ENCODE assay signal across 12 cellular contexts in the genomic region with DNA sequence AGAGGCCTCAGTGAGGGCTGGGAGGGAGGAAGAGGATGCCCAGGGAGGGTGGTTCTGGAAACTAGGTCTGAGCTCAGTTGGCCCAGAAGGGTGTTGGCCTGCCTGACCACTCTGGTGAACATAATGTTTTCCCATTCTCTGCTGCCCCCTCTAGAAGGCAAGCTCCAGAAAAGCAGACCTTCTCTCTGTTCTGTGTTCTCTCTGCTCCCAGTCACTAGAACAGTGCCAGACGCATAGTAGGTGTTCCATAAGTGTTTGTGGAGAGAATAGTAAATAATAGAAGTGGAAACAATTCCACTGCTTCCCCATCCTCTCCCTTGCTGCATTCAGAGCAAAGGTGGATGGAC. TPM values are rescaled to one million over a fixed set of nuclear protein-coding genes. Genes with fewer than 3 reads are reported as not detected.
DNase-seq lines count a peak whose midpoint lies in the region; ATAC-seq, FAIRE-seq and TF ChIP-seq lines count a peak whose summit lies in the region.
"Had no signal": no experiment of that assay in that cellular context is flagged by ENCODE, and none has a peak within 500 bp of the region (broad histone marks: within the 10 kb centered on the region; RNA-seq: fewer than 3 reads in every experiment).

No MANE protein-coding gene starts in this region.

- no peak overlapping the region for H2BK12ac ChIP-seq in neuronal stem cell (ENCODE audit: low read length)

- H3F3A ChIP-seq in GM23338 (replicated peaks; ENCODE audit: low read depth) = 0 out of 2 replicates have a peak, but pooled peaks cover 4% of the 10 kb centered on the region

- H3K9ac ChIP-seq in GM12878 (ENCODE audit: control insufficient read depth, insufficient read depth, low read length) (no peak overlapping the region), neuronal stem cell (ENCODE audit: low read depth, low read length, poor library complexity) (no peak overlapping the region)

- no peak overlapping the region for H2BK120ac ChIP-seq in neuronal stem cell (ENCODE audit: low read depth, low read length)

- 0% methylated on average over 1 of the region's 1 CpG for WGBS in GM12878 (ENCODE audit: insufficient coverage, insufficient replicate concordance, low lambda C conversion rate, missing lambda C conversion rate)
- WGBS in neuronal stem cell (ENCODE audit: extremely low coverage in 2 of 2, insufficient read length in 2 of 2, insufficient replicate concordance in 1 of 2), 2 donors = no CpG with 5 or more reads among the region's 1 CpG

- no peak overlapping the region for H3K14ac ChIP-seq in neuronal stem cell (ENCODE audit: low read length)

- H3K27ac Mint-ChIP-seq in GM23338 = peak overlapping the region; percentile 14; the same call in 1 of the 2 replicates
- H3K27ac Mint-ChIP-seq in naive thymus-derived CD4-positive, alpha-beta T cell = peak overlapping the region in 4 of 9 donors; percentile 22 to 80 (median 54)
- H3K27ac Mint-ChIP-seq: CD8-positive, alpha-beta T cell; mesothelial cell of epicardium had no signal

- H3K36me3 ChIP-seq in GM23338 (ENCODE audit: insufficient read depth) (no peaks in the 10 kb centered on the region), GM12878 (ENCODE audit: control insufficient read depth in 2 of 2, insufficient read depth in 2 of 2, low read length in 1 of 2) (no peaks in the 10 kb centered on the region), neuronal stem cell (replicated peaks in 1 of 2; ENCODE audit: control insufficient read depth in 2 of 2, insufficient read depth in 2 of 2, low read length in 2 of 2) (no peaks in the 10 kb centered on the region)
- no peaks in the 10 kb centered on the region for H3K36me3 ChIP-seq in naive thymus-derived CD4-positive, alpha-beta T cell (ENCODE audit: control insufficient read depth in 2 of 3, insufficient read depth in 3 of 3, low read length in 3 of 3)

- H3K4me2 ChIP-seq in GM23338 (peak overlapping the region; percentile 48), GM12878 (ENCODE audit: control insufficient read depth, insufficient read depth) (peak overlapping the region; percentile 41), neuronal stem cell (ENCODE audit: insufficient read depth, low read length, poor library complexity, severe bottlenecking) (no peak overlapping the region)

- TF ChIP-seq CTCF in AG04450 (IDR thresholded peaks at IDR 0.05; ENCODE audit: low read depth, low read length) (no peak), GM23338 (conservative IDR thresholded peaks at IDR 0.05; ENCODE audit: low read depth in 2 of 2) (no peak), GM12878 (IDR thresholded peaks at IDR 0.05 in 2 of 3, conservative IDR thresholded peaks at IDR 0.05 in 1 of 3; ENCODE audit: control insufficient read depth in 2 of 3, extremely low read depth in 1 of 3, insufficient read depth in 1 of 3, low read depth in 3 of 3, low read length in 3 of 3) (no peak)

- H3K18ac ChIP-seq in neuronal stem cell (ENCODE audit: low read length) = peak overlapping the region; percentile 89

- peaks cover 37% of the 10 kb centered on the region for H3K4me1 Mint-ChIP-seq in GM23338
- peaks cover 8 to 22% (median 14%) of the 10 kb centered on the region in 7 donors for H3K4me1 Mint-ChIP-seq in naive thymus-derived CD4-positive, alpha-beta T cell

- TF ChIP-seq EP300 in GM12878 (IDR thresholded peaks at IDR 0.05; ENCODE audit: borderline replicate concordance in 1 of 2, control insufficient read depth in 1 of 2, low read depth in 2 of 2, low read length in 2 of 2) = no peak

- FAIRE-seq in GM12878 (lab: Jason Lieb, UNC) = no peak
- FAIRE-seq: RCC 7860 had no signal

- CTCF ChIA-PET in AG04450 (lab: Charles Lee) = interaction anchor here (0.9 to 1.4 kb wide), 2 partner anchors 183 to 188 kb away, joined by 3 to 5 read pairs; no protein-coding TSS in a partner anchor
- CTCF ChIA-PET in GM12878 (lab: Yijun Ruan, JAX) = interaction anchor here (1.0 to 7.6 kb wide), 13 partner anchors 9 to 267 kb away, joined by 3 to 134 read pairs (median 5); a partner anchor contains a TSS
- CTCF ChIA-PET in naive thymus-derived CD4-positive, alpha-beta T cell (lab: Charles Lee) = interaction anchor here (0.9 to 1.2 kb wide), 2 partner anchors 18 to 87 kb away, joined by 3 to 5 read pairs; no protein-coding TSS in a partner anchor

- no peaks in the 10 kb centered on the region for H3K36me3 Mint-ChIP-seq in GM23338 (ENCODE audit: low read depth)
- peaks cover 0 to 1% (median 0%) of the 10 kb centered on the region in 5 donors for H3K36me3 Mint-ChIP-seq in naive thymus-derived CD4-positive, alpha-beta T cell
- H3K36me3 Mint-ChIP-seq: CD8-positive, alpha-beta T cell; mesothelial cell of epicardium had no signal

- no peak overlapping the region for H3K23ac ChIP-seq in neuronal stem cell (ENCODE audit: low read depth, low read length, poor library complexity)

- SMC1A ChIA-PET in GM12878 (lab: Charles Lee; ENCODE audit: uncharacterized antibody, unreplicated experiment) = interaction anchor here (1.2 to 9.3 kb wide), 14 partner anchors 9 to 182 kb away, joined by 3 to 118 read pairs (median 8); a partner anchor contains a TSS

- RAD21 ChIA-PET in GM12878 (lab: Charles Lee; ENCODE audit: unreplicated experiment) = interaction anchor here (1.0 to 8.6 kb wide), 11 partner anchors 9 to 116 kb away, joined by 4 to 334 read pairs (median 10); a partner anchor contains a TSS

- H2AK5ac ChIP-seq in neuronal stem cell (ENCODE audit: low read depth, low read length) = peak overlapping the region; percentile 43

- H3K27ac ChIP-seq in AG04450 (ENCODE audit: low read depth, low read length) = peak overlapping the region; percentile 11
- no peak overlapping the region for H3K27ac ChIP-seq in GM23338 (ENCODE audit: low read depth)
- H3K27ac ChIP-seq in GM12878 (ENCODE audit: control insufficient read depth, insufficient read depth) = no peak overlapping the region; the same call in 1 of the 2 replicates
- H3K27ac ChIP-seq in neuronal stem cell (replicated peaks; ENCODE audit: low read length) = no peak overlapping the region
- H3K27ac ChIP-seq in naive thymus-derived CD4-positive, alpha-beta T cell (ENCODE audit: low read depth, low read length) = no peak overlapping the region

- H3K4me1 ChIP-seq in GM23338 (ENCODE audit: insufficient read depth) (peaks cover 35% of the 10 kb centered on the region), GM12878 (ENCODE audit: control insufficient read depth, insufficient read depth, low read length) (peaks cover 22% of the 10 kb centered on the region), neuronal stem cell (ENCODE audit: control insufficient read depth in 2 of 2, insufficient read depth in 1 of 2, low read depth in 1 of 2, low read length in 2 of 2) (peaks cover 15 to 16% of the 10 kb centered on the region in 2 donors)
- H3K4me1 ChIP-seq in naive thymus-derived CD4-positive, alpha-beta T cell (ENCODE audit: control insufficient read depth in 2 of 2, insufficient read depth in 2 of 2, low read length in 2 of 2) = peaks cover 5 to 6% of the 10 kb centered on the region in 2 donors

- H3K79me2 ChIP-seq in GM23338 (replicated peaks; ENCODE audit: insufficient read depth) (no peaks in the 10 kb centered on the region), GM12878 (ENCODE audit: control insufficient read depth, insufficient read depth, low read length) (no peaks in the 10 kb centered on the region)

- no peak for TF ChIP-seq POLR2A in GM12878 (IDR thresholded peaks at IDR 0.05; ENCODE audit: low read depth, low read length)

- no peak overlapping the region for H3K4ac ChIP-seq in neuronal stem cell (ENCODE audit: low read length)

- H3K79me1 ChIP-seq in neuronal stem cell (ENCODE audit: low read depth, low read length) = no peaks in the 10 kb centered on the region

- no peaks in the 10 kb centered on the region for H3K9me2 ChIP-seq in GM23338 (ENCODE audit: insufficient read depth)

- H2AFZ ChIP-seq in GM23338 = peak overlapping the region; percentile 83; the same call in 1 of the 2 replicates
- H2AFZ ChIP-seq in GM12878 (ENCODE audit: control insufficient read depth, low read depth, low read length) = peak overlapping the region; percentile 13; the same call in 1 of the 2 replicates
- H2AFZ ChIP-seq in neuronal stem cell (ENCODE audit: low read length) = peak overlapping the region; percentile 81

- no peak overlapping the region for H2BK5ac ChIP-seq in neuronal stem cell (ENCODE audit: low read length)

- H4K8ac ChIP-seq in neuronal stem cell (ENCODE audit: low read depth, low read length) = no peak overlapping the region

- H2BK15ac ChIP-seq in neuronal stem cell (ENCODE audit: low read length) = no peak overlapping the region

- ATAC-seq in GM23338 = no peak
- peak; percentile 1; the same call in 2 of the 3 replicates for ATAC-seq in GM12878
- no peak for ATAC-seq in naive thymus-derived CD4-positive, alpha-beta T cell
- ATAC-seq in HG02870 (IDR thresholded peaks at IDR 0.05; ENCODE audit: unreplicated experiment) = no peak
- ATAC-seq: CD8-positive, alpha-beta T cell had no signal

- peaks cover 18% of the 10 kb centered on the region for H3K27me3 Mint-ChIP-seq in GM23338 (ENCODE audit: insufficient read depth, low read depth, poor library complexity)
- H3K27me3 Mint-ChIP-seq in naive thymus-derived CD4-positive, alpha-beta T cell = peaks cover 0 to 9% (median under 1%) of the 10 kb centered on the region in 5 donors

- BruUV-seq in GM12878 (replicated peaks; lab: Mats Ljungman, UMichigan) = no TSS peak

- H4K20me1 ChIP-seq in GM23338 (replicated peaks; ENCODE audit: insufficient read depth) (no peaks in the 10 kb centered on the region), GM12878 (ENCODE audit: control insufficient read depth, insufficient read depth) (no peaks in the 10 kb centered on the region; the same call in 1 of the 2 replicates)

- H4K91ac ChIP-seq in neuronal stem cell (ENCODE audit: low read depth, low read length, poor library complexity) = no peak overlapping the region

- H3K9me3 ChIP-seq in AG04450 (ENCODE audit: control insufficient read depth, insufficient read depth, low read length) = no peaks in the 10 kb centered on the region
- H3K9me3 ChIP-seq in GM12878 (replicated peaks; ENCODE audit: control insufficient read depth, insufficient read depth, low read length) = no peaks in the 10 kb centered on the region
- H3K9me3 ChIP-seq in neuronal stem cell (replicated peaks in 1 of 2; ENCODE audit: control insufficient read depth in 2 of 2, insufficient read depth in 1 of 2, low read depth in 1 of 2, low read length in 2 of 2) = no peaks in the 10 kb centered on the region
- no peaks in the 10 kb centered on the region for H3K9me3 ChIP-seq in naive thymus-derived CD4-positive, alpha-beta T cell (ENCODE audit: control insufficient read depth in 2 of 3, low read length in 3 of 3)

- intact Hi-C loops in GM12878 (cut with micrococcal nuclease; ENCODE audit: unreplicated experiment) (loop anchor here (5.0 kb wide), 1 partner anchor 56 kb away; no protein-coding TSS in a partner anchor), head of caudate nucleus (cut with DNase I) (no loop called here)
- intact Hi-C loops in naive thymus-derived CD4-positive, alpha-beta T cell (cut with micrococcal nuclease) = loop anchor here in 1 of 2 donors (5.0 kb wide), 1 partner anchor 184 kb away; no protein-coding TSS in a partner anchor

- in situ Hi-C loops in GM12878 (cut with MboI) = loop anchor here (5.0 kb wide), 2 partner anchors 94 to 184 kb away; no protein-coding TSS in a partner anchor

- H3K27me3 ChIP-seq in AG04450 (ENCODE audit: control insufficient read depth, insufficient read depth, low read length) (no peaks in the 10 kb centered on the region), GM23338 (ENCODE audit: insufficient read depth) (no peaks in the 10 kb centered on the region), GM12878 (replicated peaks in 1 of 2; ENCODE audit: control insufficient read depth in 2 of 2, insufficient read depth in 2 of 2, low read length in 1 of 2) (no peaks in the 10 kb centered on the region), neuronal stem cell (ENCODE audit: control insufficient read depth in 3 of 3, insufficient read depth in 3 of 3, low read depth in 1 of 3, low read length in 3 of 3) (peaks cover 0 to 6% (median 0%) of the 10 kb centered on the region in 3 experiments)
- H3K27me3 ChIP-seq in naive thymus-derived CD4-positive, alpha-beta T cell (ENCODE audit: control insufficient read depth in 2 of 2, insufficient read depth in 2 of 2, low read length in 2 of 2) = no peaks in the 10 kb centered on the region

- POLR2A ChIA-PET in AG04450 (lab: Yijun Ruan, JAX) = interaction anchor here (1.0 to 2.1 kb wide), 2 partner anchors 13 to 96 kb away, joined by 3 to 8 read pairs; no protein-coding TSS in a partner anchor
- POLR2A ChIA-PET in GM12878 (lab: Charles Lee) = interaction anchor here (1.0 kb wide), 1 partner anchor 90 kb away, joined by 3 read pairs; no protein-coding TSS in a partner anchor
- POLR2A ChIA-PET in naive thymus-derived CD4-positive, alpha-beta T cell (lab: Charles Lee) = no interaction called here

- TF ChIP-seq RAD21 in GM12878 (IDR thresholded peaks at IDR 0.05; ENCODE audit: insufficient read depth, low read depth, low read length) = no peak

- DNase-seq in AG04450 (ENCODE audit: low read depth, low spot score) (no peak), GM23338 (ENCODE audit: low spot score) (no peak), GM12878 (ENCODE audit: low read depth, low spot score) (no peak), neuronal stem cell (ENCODE audit: low spot score) (no peak), cerebellar cortex (ENCODE audit: low spot score) (no peak), head of caudate nucleus (no peak)
- no peak for DNase-seq in naive thymus-derived CD4-positive, alpha-beta T cell
- DNase-seq: NCI-H1048 had no signal

- H3K4me3 Mint-ChIP-seq in GM23338 = no peak overlapping the region
- H3K4me3 Mint-ChIP-seq in naive thymus-derived CD4-positive, alpha-beta T cell = peak overlapping the region in 1 of 10 donors; percentile 31
- H3K4me3 Mint-ChIP-seq: CD8-positive, alpha-beta T cell; mesothelial cell of epicardium had no signal

- H3K9me3 Mint-ChIP-seq in GM23338 = no peaks in the 10 kb centered on the region
- H3K9me3 Mint-ChIP-seq in naive thymus-derived CD4-positive, alpha-beta T cell = no peaks in the 10 kb centered on the region
- H3K9me3 Mint-ChIP-seq: CD8-positive, alpha-beta T cell; mesothelial cell of epicardium had no signal

- H3K4me3 ChIP-seq in AG04450 (ENCODE audit: low read depth, low read length) = no peak overlapping the region
- H3K4me3 ChIP-seq in GM23338 = no peak overlapping the region
- no peak overlapping the region for H3K4me3 ChIP-seq in GM12878
- no peak overlapping the region for H3K4me3 ChIP-seq in neuronal stem cell (ENCODE audit: low read length in 2 of 2)
- H3K4me3 ChIP-seq in naive thymus-derived CD4-positive, alpha-beta T cell (ENCODE audit: low read length) = no peak overlapping the region

RNA-seq across cellular contexts. Expression of a gene that starts 32.2 kb away (rescaled TPM):
- polyA plus RNA-seq in AG04450 (2011; rRNA removed) (6.7 and 8.0 TPM in 2 replicates), GM23338 (2016; fragmentation: Nextera tagmentation; extraction: Ambion mirVana) (93.1 and 97.2 TPM in 2 replicates), GM12878 (2011; rRNA removed) (7.0 and 14.5 TPM in 2 replicates), GM12878 (2014; fragmentation: Illumina TruSeq; extraction: Trizol) (0.92 and 1.3 TPM in 2 replicates), GM12878 (2014; fragmentation: Nextera tagmentation; extraction: Ambion mirVana) (under 1 TPM; 0.19 to 0.49 TPM), GM12878 (2014; rRNA removed) (1.7 and 2.4 TPM in 2 replicates), GM12878 (2016; fragmentation: Nextera tagmentation; extraction: Ambion mirVana) (1 to 10 TPM; 1.7 to 1.9 TPM)
- polyA minus RNA-seq in AG04450 (2011; rRNA and poly(A)+ RNA removed) = 5.9 and 9.5 TPM in 2 replicates
- total RNA-seq in GM23338 (2014; rRNA removed; shearing (Covaris generic)) = 126 and 149 TPM in 2 replicates
- 4.9 and 5.0 TPM in 2 replicates for total RNA-seq in GM12878 (2013; cell fraction: nucleolus; rRNA removed)
- total RNA-seq in GM12878 (2014; rRNA removed) (1.8 and 2.3 TPM in 2 replicates), GM12878 (2014; rRNA removed; fragmentation: Illumina TruSeq; extraction: Trizol) (0.67 and 0.88 TPM in 2 replicates), GM12878 (2021) (2.2 TPM in 2 replicates)
- polyA plus RNA-seq in GM12878 (2011; ENCODE audit: low read depth) = 1.4 TPM
- 17.3 and 18.0 TPM in 2 replicates for polyA plus RNA-seq in GM12878 (2011; cell fraction: cytosol; rRNA removed)
- polyA plus RNA-seq in GM12878 (2011; cell fraction: nucleus; rRNA removed) = 24.4 and 27.7 TPM in 2 replicates
- 1.1 and 2.4 TPM in 2 replicates for polyA plus RNA-seq in GM12878 (2012)
- 5.2 and 11.6 TPM in 2 replicates for polyA minus RNA-seq in GM12878 (2011; rRNA and poly(A)+ RNA removed)
- 5.4 and 6.8 TPM in 2 replicates for polyA minus RNA-seq in GM12878 (2011; cell fraction: cytosol; rRNA and poly(A)+ RNA removed)
- 3.3 and 4.2 TPM in 2 replicates for polyA minus RNA-seq in GM12878 (2011; cell fraction: nucleus; rRNA and poly(A)+ RNA removed)
- polyA plus RNA-seq in neuronal stem cell (2013, experiment 1 of 2) = 29.7 TPM
- polyA plus RNA-seq in neuronal stem cell (2013, experiment 2 of 2) = 29.0 TPM
- total RNA-seq in naive thymus-derived CD4-positive, alpha-beta T cell = under 1 TPM in 1 of 5 experiments, not detected in 4; 0.85 TPM
- polyA plus RNA-seq in naive thymus-derived CD4-positive, alpha-beta T cell = not detected
- total RNA-seq: CD8-positive, alpha-beta T cell had no signal

Comparison
In these comparisons a context has a peak if more than half of its experiments do, and no peak if none do; other contexts are left out.
1. H2AFZ ChIP-seq: peak in every context shown above with its lines; median percentile 83 in GM23338; 81 in neuronal stem cell; 13 in GM12878.